17 cellular contexts compared by ENCODE assay signal in genomic region chr10:103780242-103781149, GRCh38.
DNase-seq lines count a peak whose midpoint lies in the region; ATAC-seq, FAIRE-seq and TF ChIP-seq lines count a peak whose summit lies in the region.
"Had no signal": no experiment of that assay in that cellular context is flagged by ENCODE, and none has a peak within 500 bp of the region (broad histone marks: within the 10 kb centered on the region; RNA-seq: fewer than 3 reads in every experiment).

No MANE protein-coding gene starts in this region.

- no peak for TF ChIP-seq EP300 in suprapubic skin (IDR thresholded peaks at IDR 0.05)

- TF ChIP-seq CTCF in HCT116 (IDR thresholded peaks at IDR 0.05 in 2 of 3, conservative IDR thresholded peaks at IDR 0.05 in 1 of 3; ENCODE audit: borderline replicate concordance in 1 of 3, insufficient read depth in 1 of 3, low read depth in 2 of 3, low read length in 2 of 3) (no peak), RWPE2 (IDR thresholded peaks at IDR 0.05; ENCODE audit: poor library complexity, severe bottlenecking) (no peak), suprapubic skin (IDR thresholded peaks at IDR 0.05) (no peak)

- H3K27me3 ChIP-seq in HCT116 (ENCODE audit: insufficient read depth, low read length) (no peaks in the 10 kb centered on the region; the same call in 1 of the 2 replicates), RWPE2 (ENCODE audit: insufficient read depth, poor library complexity, severe bottlenecking) (no peaks in the 10 kb centered on the region), suprapubic skin (no peaks in the 10 kb centered on the region)
- H3K27me3 ChIP-seq: esophagus muscularis mucosa, heart left ventricle had no signal

- DNase-seq in HCT116 (ENCODE audit: low read depth, low spot score), result no peak
- DNase-seq in RWPE2 (ENCODE audit: low spot score), result no peak
- DNase-seq in left lobe of liver (ENCODE audit: low spot score), result no peak
- DNase-seq in suprapubic skin (ENCODE audit: low spot score in 2 of 2), result no peak
- DNase-seq in NCI-H2029 treated with DMSO at 0.1 percent for 48 hours (lab: John Stamatoyannopoulos, UW), result no peak
- no peak for DNase-seq in RCC 7860 (ENCODE audit: low spot score)
- DNase-seq: activated CD4-positive, alpha-beta T cell treated with anti-CD3 and anti-CD28 coated beads for 4 hours; activated naive CD4-positive, alpha-beta T cell treated with Interleukin-2 at 50 U/mL for 16 hours; NCI-H2081 treated with DMSO at 0.1 percent for 48 hours; stimulated activated CD4-positive, alpha-beta T cell treated with anti-CD3 and anti-CD28 coated beads, Interleukin-2, amount 100 ng/mL, for 24 hours had no signal

- CTCF ChIA-PET in HCT116 (lab: Charles Lee), result interaction anchor here (1.1 kb wide), 1 partner anchor 14 kb away, joined by 3 read pairs; no protein-coding TSS in a partner anchor

- no peak for TF ChIP-seq RAD21 in HCT116 (IDR thresholded peaks at IDR 0.05; ENCODE audit: low read depth)

- no peaks in the 10 kb centered on the region for H3K36me3 ChIP-seq in HCT116 (ENCODE audit: control insufficient read depth in 1 of 2, insufficient read depth in 2 of 2, low read length in 2 of 2)
- H3K36me3 ChIP-seq in RWPE2 (ENCODE audit: low read depth), result peaks cover 35% of the 10 kb centered on the region
- no peaks in the 10 kb centered on the region for H3K36me3 ChIP-seq in suprapubic skin
- H3K36me3 ChIP-seq: esophagus muscularis mucosa, heart left ventricle, neutrophil had no signal

- POLR2A ChIA-PET in HCT116 (lab: Charles Lee), result no interaction called here

- no peak overlapping the region for H3K9ac ChIP-seq in HCT116 (ENCODE audit: low read length)

- RAD21 ChIA-PET in HCT116 (lab: Charles Lee; ENCODE audit: low non-redundant PET in 1 of 2, low total read pairs in 2 of 2, uncharacterized antibody in 2 of 2, unreplicated experiment in 2 of 2), result no interaction called here

- H3K4me2 ChIP-seq in HCT116 (ENCODE audit: low read length), result no peak overlapping the region

- ATAC-seq in HCT116 (peak; percentile 7; the same call in 1 of the 2 replicates), RWPE2 (ENCODE audit: low read depth) (no peak), left lobe of liver (peak; percentile 75), HG03565 (IDR thresholded peaks at IDR 0.05; ENCODE audit: unreplicated experiment) (no peak)

- H3K4me3 ChIP-seq in HCT116 (replicated peaks in 1 of 2; ENCODE audit: low read depth in 1 of 2, low read length in 2 of 2) (no peak overlapping the region), RWPE2 (ENCODE audit: severe bottlenecking) (no peak overlapping the region), suprapubic skin (no peak overlapping the region)
- H3K4me3 ChIP-seq: coronary artery, esophagus muscularis mucosa, heart left ventricle had no signal

- TF ChIP-seq POLR2A in HCT116 (IDR thresholded peaks at IDR 0.05; ENCODE audit: borderline replicate concordance, extremely low read depth, insufficient read depth, insufficient read length) (no peak), suprapubic skin (IDR thresholded peaks at IDR 0.05) (no peak)

- H3K9me3 ChIP-seq in HCT116 (ENCODE audit: control insufficient read depth in 1 of 2, insufficient read depth in 1 of 2, low read depth in 1 of 2, low read length in 2 of 2), result peaks cover 0 to 5% of the 10 kb centered on the region in 2 experiments; a peak in 1 of 4 replicates
- H3K9me3 ChIP-seq in RWPE2 (ENCODE audit: severe bottlenecking), result no peaks in the 10 kb centered on the region
- H3K9me3 ChIP-seq in suprapubic skin, result no peaks in the 10 kb centered on the region
- H3K9me3 ChIP-seq: esophagus muscularis mucosa, heart left ventricle, neutrophil had no signal

- H3K4me1 ChIP-seq in HCT116 (ENCODE audit: control insufficient read depth in 1 of 2, insufficient read depth in 2 of 2, low read length in 2 of 2) (peaks cover 6 to 23% of the 10 kb centered on the region in 2 experiments), RWPE2 (ENCODE audit: insufficient read depth, poor library complexity, severe bottlenecking) (peaks cover 33% of the 10 kb centered on the region), suprapubic skin (peaks cover 77% of the 10 kb centered on the region)

- H4K20me1 ChIP-seq in HCT116 (ENCODE audit: insufficient read depth), result no peaks in the 10 kb centered on the region

- no peaks in the 10 kb centered on the region for H3K9me2 ChIP-seq in HCT116 (ENCODE audit: insufficient read depth)

- no peak for FAIRE-seq in RCC 7860 (lab: Jason Lieb, UNC)
- FAIRE-seq: D721Med, TTC549 had no signal

- BruUV-seq in HCT116 (replicated peaks; lab: Mats Ljungman, UMichigan), result no TSS peak

- 66% methylated on average over 8 of the region's 8 CpGs for WGBS in suprapubic skin

- no peak overlapping the region for H2AFZ ChIP-seq in HCT116 (ENCODE audit: low read depth, low read length, poor library complexity, severe bottlenecking)

- no peaks in the 10 kb centered on the region for H3K79me2 ChIP-seq in HCT116 (ENCODE audit: insufficient read depth, low read length)

- H3K27ac ChIP-seq in HCT116 (ENCODE audit: low read depth, low read length), result no peak overlapping the region
- peak overlapping the region; percentile 78 for H3K27ac ChIP-seq in RWPE2 (ENCODE audit: poor library complexity, severe bottlenecking)
- peak overlapping the region; percentile 70 for H3K27ac ChIP-seq in suprapubic skin
- H3K27ac ChIP-seq: neutrophil had no signal

- intact Hi-C loops in HCT116 (cut with micrococcal nuclease), result no loop called here

TF ChIP-seq in HCT116, 20 proteins besides CTCF, POLR2A, EP300 and RAD21 (continues in another document):
- TF ChIP-seq, protein P1, sequence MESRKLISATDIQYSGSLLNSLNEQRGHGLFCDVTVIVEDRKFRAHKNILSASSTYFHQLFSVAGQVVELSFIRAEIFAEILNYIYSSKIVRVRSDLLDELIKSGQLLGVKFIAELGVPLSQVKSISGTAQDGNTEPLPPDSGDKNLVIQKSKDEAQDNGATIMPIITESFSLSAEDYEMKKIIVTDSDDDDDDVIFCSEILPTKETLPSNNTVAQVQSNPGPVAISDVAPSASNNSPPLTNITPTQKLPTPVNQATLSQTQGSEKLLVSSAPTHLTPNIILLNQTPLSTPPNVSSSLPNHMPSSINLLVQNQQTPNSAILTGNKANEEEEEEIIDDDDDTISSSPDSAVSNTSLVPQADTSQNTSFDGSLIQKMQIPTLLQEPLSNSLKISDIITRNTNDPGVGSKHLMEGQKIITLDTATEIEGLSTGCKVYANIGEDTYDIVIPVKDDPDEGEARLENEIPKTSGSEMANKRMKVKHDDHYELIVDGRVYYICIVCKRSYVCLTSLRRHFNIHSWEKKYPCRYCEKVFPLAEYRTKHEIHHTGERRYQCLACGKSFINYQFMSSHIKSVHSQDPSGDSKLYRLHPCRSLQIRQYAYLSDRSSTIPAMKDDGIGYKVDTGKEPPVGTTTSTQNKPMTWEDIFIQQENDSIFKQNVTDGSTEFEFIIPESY (IDR thresholded peaks at IDR 0.05; ENCODE audit: extremely low read depth, insufficient replicate concordance, low read length), result no peak
- TF ChIP-seq REST (IDR thresholded peaks at IDR 0.05; ENCODE audit: low read depth) (no peak), CBX3 (IDR thresholded peaks at IDR 0.05; ENCODE audit: low read depth) (no peak), ELF1 (IDR thresholded peaks at IDR 0.05; ENCODE audit: borderline replicate concordance, low read depth) (no peak), FOSL1 (IDR thresholded peaks at IDR 0.05; ENCODE audit: low read depth) (no peak), ZFX (IDR thresholded peaks at IDR 0.05) (no peak), CEBPB (IDR thresholded peaks at IDR 0.05; ENCODE audit: low read depth) (no peak), SIN3A (IDR thresholded peaks at IDR 0.05; ENCODE audit: low read depth) (no peak), ATF3 (IDR thresholded peaks at IDR 0.05) (no peak), EGR1 (IDR thresholded peaks at IDR 0.05; ENCODE audit: low read depth) (no peak), SRF (IDR thresholded peaks at IDR 0.05; ENCODE audit: low read depth) (no peak), EZH2 (IDR thresholded peaks at IDR 0.05) (no peak), POLR2AphosphoS5 (IDR thresholded peaks at IDR 0.05; ENCODE audit: low read depth, low read length) (no peak), JUND (IDR thresholded peaks at IDR 0.05) (no peak), YY1 (IDR thresholded peaks at IDR 0.05; ENCODE audit: extremely low read depth, insufficient replicate concordance, low read depth, low read length) (no peak), TCF7L2 (IDR thresholded peaks at IDR 0.05; ENCODE audit: borderline replicate concordance, extremely low read depth, insufficient read depth, insufficient read length) (no peak)
- TF ChIP-seq, protein P2, sequence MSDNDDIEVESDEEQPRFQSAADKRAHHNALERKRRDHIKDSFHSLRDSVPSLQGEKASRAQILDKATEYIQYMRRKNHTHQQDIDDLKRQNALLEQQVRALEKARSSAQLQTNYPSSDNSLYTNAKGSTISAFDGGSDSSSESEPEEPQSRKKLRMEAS (IDR thresholded peaks at IDR 0.05), result no peak

Comparison
In these comparisons a context has a peak if more than half of its experiments do, and no peak if none do; other contexts are left out.
1. ATAC-seq: peak in HCT116 (single experiment) and left lobe of liver (single experiment); none in RWPE2 (single experiment) and HG03565 (single experiment).